In the genomic region with DNA sequence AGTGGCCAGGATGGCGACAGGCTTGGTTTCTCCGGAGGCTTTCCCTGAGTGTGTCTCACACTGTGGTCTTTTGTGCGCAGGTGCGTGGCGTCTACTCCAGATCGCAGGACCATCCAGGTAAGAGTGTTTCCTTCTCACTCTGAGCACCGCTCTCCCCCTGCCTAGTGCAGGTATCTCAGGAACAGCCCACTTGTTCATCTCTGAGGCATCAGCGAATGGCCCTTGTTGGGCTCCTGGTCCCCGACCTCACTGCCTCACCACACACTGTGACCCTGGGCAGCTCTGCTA, we compare ENCODE assay signal across 13 cellular contexts. TPM values are rescaled to one million over a fixed set of nuclear protein-coding genes. Genes with fewer than 3 reads are reported as not detected.
DNase-seq lines count a peak whose midpoint lies in the region; ATAC-seq and TF ChIP-seq lines count a peak whose summit lies in the region.
"Had no signal": no experiment of that assay in that cellular context is flagged by ENCODE, and none has a peak within 500 bp of the region (broad histone marks: within the 10 kb centered on the region; RNA-seq: fewer than 3 reads in every experiment).

No MANE protein-coding gene starts in this region.

- peak overlapping the region in 2 of 4 donors; percentile 47 to 76 for H3K27ac ChIP-seq in Peyer's patch
- H3K27ac ChIP-seq in cardiac muscle cell, result peak overlapping the region; percentile 99
- H3K27ac ChIP-seq in tibial nerve, result peak overlapping the region; percentile 57 to 91 (median 73)

- no peak for TF ChIP-seq EP300 in tibial nerve (IDR thresholded peaks at IDR 0.05)

- peaks cover 6 to 28% (median 17%) of the 10 kb centered on the region in 3 donors for H3K4me1 Mint-ChIP-seq in naive B cell
- H3K4me1 Mint-ChIP-seq in effector memory CD8-positive, alpha-beta T cell (ENCODE audit: low read depth in 2 of 2), result peaks cover 0 to 2% of the 10 kb centered on the region in 2 donors

- H3K4me3 ChIP-seq in Peyer's patch, result peak overlapping the region; percentile 16 to 55 (median 32)
- peak overlapping the region; percentile 50 for H3K4me3 ChIP-seq in cardiac muscle cell
- H3K4me3 ChIP-seq in tibial nerve, result peak overlapping the region; percentile 27 to 65 (median 45)
- H3K4me3 ChIP-seq: HAP-1 had no signal

- TF ChIP-seq CTCF in Peyer's patch (IDR thresholded peaks at IDR 0.05), result no peak
- no peak for TF ChIP-seq CTCF in cardiac muscle cell (IDR thresholded peaks at IDR 0.05; ENCODE audit: low read depth, low read length)
- TF ChIP-seq CTCF in tibial nerve (IDR thresholded peaks at IDR 0.05), result no peak

- 57 to 70% methylated on average over 9 of the region's 9 CpGs for WGBS in tibial nerve, 2 donors

- DNase-seq in Peyer's patch (peak in 1 of 3 donors; percentile 42), cardiac muscle cell (ENCODE audit: low read depth in 1 of 2, low spot score in 1 of 2) (no peak), naive B cell (no peak), tibial nerve (ENCODE audit: low spot score in 2 of 2) (no peak), DMS 273 (lab: John Stamatoyannopoulos, UW; ENCODE audit: unreplicated experiment) (no peak), erythroblast (lab: John Stamatoyannopoulos, UW) (no peak)
- no peak for DNase-seq in effector memory CD8-positive, alpha-beta T cell
- DNase-seq: NCI-H2029; stimulated activated CD4-positive, alpha-beta T cell treated with anti-CD3 and anti-CD28 coated beads, Interleukin-12 subunit alpha, Interleukin-12 subunit beta, amount 100 ng/mL, for 4 hours; T-helper 1 cell had no signal

- H3K9me3 ChIP-seq in Peyer's patch, result no peaks in the 10 kb centered on the region
- H3K9me3 ChIP-seq in cardiac muscle cell (ENCODE audit: low read depth), result no peaks in the 10 kb centered on the region
- H3K9me3 ChIP-seq in tibial nerve, result no peaks in the 10 kb centered on the region
- H3K9me3 ChIP-seq: HAP-1 had no signal

- ATAC-seq in naive B cell (ENCODE audit: low read depth in 2 of 2) (no peak), HG02973 (IDR thresholded peaks at IDR 0.05; ENCODE audit: unreplicated experiment) (no peak)
- ATAC-seq in effector memory CD8-positive, alpha-beta T cell (replicated peaks), result no peak

- no peak overlapping the region for H3K27ac Mint-ChIP-seq in naive B cell
- peak overlapping the region in 1 of 2 donors; percentile 38 for H3K27ac Mint-ChIP-seq in effector memory CD8-positive, alpha-beta T cell
- H3K27ac Mint-ChIP-seq: activated naive CD8-positive, alpha-beta T cell had no signal

- H3K4me3 Mint-ChIP-seq in naive B cell, result peak overlapping the region in 6 of 8 donors; percentile 34 to 91 (median 80)
- H3K4me3 Mint-ChIP-seq in effector memory CD8-positive, alpha-beta T cell, result no peak overlapping the region
- H3K4me3 Mint-ChIP-seq: activated naive CD8-positive, alpha-beta T cell had no signal

- peaks cover 13 to 22% (median 19%) of the 10 kb centered on the region in 3 donors for H3K27me3 Mint-ChIP-seq in naive B cell
- peaks cover 33 to 51% of the 10 kb centered on the region in 2 donors for H3K27me3 Mint-ChIP-seq in effector memory CD8-positive, alpha-beta T cell

- TF ChIP-seq POLR2A in Peyer's patch (IDR thresholded peaks at IDR 0.05) (no peak), tibial nerve (IDR thresholded peaks at IDR 0.05) (no peak), erythroblast (IDR thresholded peaks at IDR 0.05; ENCODE audit: low read length) (no peak)

- H3K36me3 ChIP-seq in Peyer's patch (no peaks in the 10 kb centered on the region), cardiac muscle cell (no peaks in the 10 kb centered on the region), tibial nerve (no peaks in the 10 kb centered on the region)
- H3K36me3 ChIP-seq: HAP-1 had no signal

- H3K9me3 Mint-ChIP-seq in naive B cell, result peaks cover 0 to 2% (median 0%) of the 10 kb centered on the region in 7 donors
- no peaks in the 10 kb centered on the region for H3K9me3 Mint-ChIP-seq in effector memory CD8-positive, alpha-beta T cell

- H3K4me1 ChIP-seq in Peyer's patch (peaks cover 0 to 10% (median 0%) of the 10 kb centered on the region in 4 donors), cardiac muscle cell (ENCODE audit: low read depth) (peaks cover 39% of the 10 kb centered on the region), tibial nerve (peaks cover 0 to 37% (median 0%) of the 10 kb centered on the region in 4 donors)
- H3K4me1 ChIP-seq: HAP-1 had no signal

- H3K27me3 ChIP-seq in Peyer's patch, result no peaks in the 10 kb centered on the region
- H3K27me3 ChIP-seq in cardiac muscle cell, result no peaks in the 10 kb centered on the region
- peaks cover 0 to 2% of the 10 kb centered on the region in 2 donors for H3K27me3 ChIP-seq in tibial nerve

- no peaks in the 10 kb centered on the region for H3K36me3 Mint-ChIP-seq in naive B cell
- H3K36me3 Mint-ChIP-seq in effector memory CD8-positive, alpha-beta T cell (ENCODE audit: insufficient read depth), result no peaks in the 10 kb centered on the region
- H3K36me3 Mint-ChIP-seq: activated naive CD8-positive, alpha-beta T cell had no signal

RNA-seq across cellular contexts. Expression of gene ADGRD1, which starts 0.8 kb away (rescaled TPM):
- total RNA-seq in Peyer's patch (10 to 100 TPM in 3 of 4 donors, 1 to 10 TPM in 1; 7.0 to 42.9 (median 27.9) TPM), cardiac muscle cell (58.8 and 74.0 TPM in 2 replicates), tibial nerve (100 to 1,000 TPM in 3 of 4 donors, 10 to 100 TPM in 1; 99.0 to 179 (median 125) TPM)
- polyA plus RNA-seq in cardiac muscle cell (66.6 and 76.2 TPM in 2 replicates), naive B cell (ENCODE audit: low read depth in 6 of 6) (1 to 10 TPM in 5 of 6 donors, under 1 TPM in 1; 0.26 to 6.6 (median 1.9) TPM)

Comparison
In these comparisons a context has a peak if more than half of its experiments do, and no peak if none do; other contexts are left out.
1. H3K4me3 Mint-ChIP-seq: peak in naive B cell (6 of 8); none in effector memory CD8-positive, alpha-beta T cell (0 of 2).
2. Peak in every context shown above with its lines, with median percentiles within 50 percentile points of each other: H3K4me3 ChIP-seq.